In genomic region chr11:19367051-19367709, GRCh38 we compare ENCODE assay signal across 14 cellular contexts.
DNase-seq lines count a peak whose midpoint lies in the region; ATAC-seq and TF ChIP-seq lines count a peak whose summit lies in the region.
"Had no signal": no experiment of that assay in that cellular context is flagged by ENCODE, and none has a peak within 500 bp of the region (broad histone marks: within the 10 kb centered on the region; RNA-seq: fewer than 3 reads in every experiment).

No MANE protein-coding gene starts in this region.

- no peaks in the 10 kb centered on the region for H3K36me3 ChIP-seq in skeletal muscle satellite cell (ENCODE audit: insufficient read depth, low read length)
- H3K36me3 ChIP-seq: prostate gland had no signal

- H3K9me3 ChIP-seq in skeletal muscle satellite cell (replicated peaks; ENCODE audit: low read length): no peaks in the 10 kb centered on the region
- H3K9me3 ChIP-seq: prostate gland had no signal

- H3K27ac ChIP-seq in caudate nucleus (ENCODE audit: low read depth, low read length): no peak overlapping the region

- H3K4me3 ChIP-seq in astrocyte of the cerebellum (ENCODE audit: low read depth, low read length): no peak overlapping the region
- H3K4me3 ChIP-seq in skeletal muscle satellite cell (ENCODE audit: low read length): peak overlapping the region; percentile 29
- H3K4me3 ChIP-seq: prostate gland had no signal

- peak; percentile 39 for DNase-seq in ELR (ENCODE audit: low read depth)
- DNase-seq in astrocyte of the cerebellum (ENCODE audit: low read depth): peak; percentile 42
- peak; percentile 32 for DNase-seq in glomerular visceral epithelial cell (ENCODE audit: extremely low spot score)
- DNase-seq in caudate nucleus (lab: John Stamatoyannopoulos, UW): no peak
- DNase-seq in activated naive CD4-positive, alpha-beta T cell (lab: John Stamatoyannopoulos, UW): no peak
- DNase-seq: activated naive CD4-positive, alpha-beta T cell treated with Interleukin-2 at 50 U/mL for 16 hours; cerebellar nuclear complex; immature natural killer cell; midbrain; stimulated activated CD4-positive, alpha-beta T cell treated with anti-CD3 and anti-CD28 coated beads, Interleukin-2, amount 100 ng/mL, for 24 hours had no signal

- in situ Hi-C loops in astrocyte of the cerebellum (cut with HindIII; ENCODE audit: low sequenced_read_pairs): loop anchor here (25.0 kb wide), 1 partner anchor 170 kb away; no protein-coding TSS in a partner anchor

- H3K4me1 ChIP-seq in skeletal muscle satellite cell (ENCODE audit: control insufficient read depth, insufficient read depth, low read length): peaks cover 87% of the 10 kb centered on the region
- H3K4me1 ChIP-seq: prostate gland had no signal

- ATAC-seq in HG02884 (IDR thresholded peaks at IDR 0.05; ENCODE audit: unreplicated experiment) (no peak), HG03097 (IDR thresholded peaks at IDR 0.05; ENCODE audit: low FRiP score, unreplicated experiment) (no peak)

- peak overlapping the region; percentile 73 for H3K9ac ChIP-seq in skeletal muscle satellite cell (ENCODE audit: low read depth, low read length)

- TF ChIP-seq CTCF in astrocyte of the cerebellum (IDR thresholded peaks at IDR 0.05; ENCODE audit: low read depth, low read length, missing control alignments): no peak

- H3K4me2 ChIP-seq in skeletal muscle satellite cell (ENCODE audit: low read length): peak overlapping the region; percentile 59

- no peaks in the 10 kb centered on the region for H3K27me3 ChIP-seq in skeletal muscle satellite cell (ENCODE audit: control insufficient read depth, insufficient read depth, low read length)

Comparison
In these comparisons a context has a peak if more than half of its experiments do, and no peak if none do; other contexts are left out.
1. DNase-seq: peak in ELR (single experiment), astrocyte of the cerebellum (single experiment) and glomerular visceral epithelial cell (single experiment); none in caudate nucleus (0 of 61) and activated naive CD4-positive, alpha-beta T cell (0 of 4).